Comparison of ENCODE assay signal across 6 cellular contexts in the genomic region with DNA sequence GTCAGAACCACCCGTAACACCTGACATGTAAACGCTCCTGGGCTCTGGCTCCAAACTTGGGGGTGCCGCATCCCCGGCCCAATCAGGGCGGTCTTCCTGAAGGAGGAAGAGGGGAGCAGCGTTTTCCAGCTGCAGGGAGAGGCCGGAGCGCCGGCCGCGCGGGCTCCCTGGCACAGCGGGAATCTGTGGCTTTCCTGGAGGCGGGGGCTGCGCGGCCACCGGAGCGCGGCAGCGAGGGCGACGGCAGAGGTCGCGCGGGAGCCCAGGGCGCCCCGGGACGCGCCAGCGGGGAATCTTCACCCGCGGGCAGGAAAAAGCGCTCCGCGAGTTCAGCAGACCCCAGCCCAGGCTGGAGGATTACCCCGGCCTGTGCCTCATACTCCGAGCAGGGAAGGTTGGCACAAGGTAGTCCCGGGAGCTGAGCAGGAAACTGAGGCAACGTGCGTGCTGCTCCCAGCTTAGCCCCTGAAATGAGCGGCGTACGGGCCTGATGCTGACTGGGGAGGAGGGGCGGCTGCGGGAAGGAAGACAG. TPM values are rescaled to one million over a fixed set of nuclear protein-coding genes. Genes with fewer than 3 reads are reported as not detected.
DNase-seq lines count a peak whose midpoint lies in the region; ATAC-seq and TF ChIP-seq lines count a peak whose summit lies in the region.

No MANE protein-coding gene starts in this region.

- intact Hi-C loops in sigmoid colon (cut with DNase I) = loop anchor here (2.0 kb wide), 3 partner anchors 38 to 94 kb away; a partner anchor contains a TSS
- intact Hi-C loops in sciatic nerve (cut with DNase I) = loop anchor here (10.0 kb wide), 1 partner anchor 98 kb away; no protein-coding TSS in a partner anchor

- H3K27ac ChIP-seq in HUES64 (ENCODE audit: low read depth, low read length) (no peak overlapping the region), ectodermal cell (ENCODE audit: insufficient read depth, low read depth, low read length, poor library complexity, severe bottlenecking) (no peak overlapping the region), sigmoid colon (peak overlapping the region; percentile 54 to 76 (median 68))

- H3K9ac ChIP-seq in HUES64 (ENCODE audit: low read depth, low read length) = peak overlapping the region; percentile 32; the same call in 1 of the 2 replicates

- H3K36me3 ChIP-seq in HUES64 (ENCODE audit: insufficient read depth, low read length) (peaks cover 36% of the 10 kb centered on the region), ectodermal cell (ENCODE audit: control insufficient read depth, insufficient read depth, low read length) (no peaks in the 10 kb centered on the region), sigmoid colon (peaks cover 0 to 17% (median 7%) of the 10 kb centered on the region in 4 donors)

- H3K4me1 ChIP-seq in HUES64 (ENCODE audit: insufficient read depth, low read length) (peaks cover 19% of the 10 kb centered on the region), ectodermal cell (ENCODE audit: control insufficient read depth, insufficient read depth, low read length) (peaks cover 35% of the 10 kb centered on the region), sigmoid colon (peaks cover 0 to 47% (median 44%) of the 10 kb centered on the region in 4 donors)

- TF ChIP-seq EP300 in sigmoid colon (IDR thresholded peaks at IDR 0.05) = no peak

- WGBS in HUES64 = 1% methylated on average over 45 of the region's 45 CpGs
- WGBS in ectodermal cell, 2 experiments = 1% methylated on average over 45 of the region's 45 CpGs
- WGBS in sigmoid colon, 2 donors = 1% methylated on average over 45 of the region's 45 CpGs

- no peak for DNase-seq in sigmoid colon
- no peak for DNase-seq in sciatic nerve (ENCODE audit: low spot score)
- no peak for DNase-seq in activated effector memory CD4-positive, alpha-beta T cell treated with Interleukin-2 at 50 U/mL for 16 hours

- peaks cover 54% of the 10 kb centered on the region for H3K27me3 ChIP-seq in HUES64 (ENCODE audit: insufficient read depth, low read length)
- peaks cover 54% of the 10 kb centered on the region for H3K27me3 ChIP-seq in ectodermal cell (ENCODE audit: control insufficient read depth, insufficient read depth, low read length, poor library complexity, severe bottlenecking)
- H3K27me3 ChIP-seq in sigmoid colon = peaks cover 42 to 61% (median 51%) of the 10 kb centered on the region in 3 donors

- TF ChIP-seq CTCF in sigmoid colon (IDR thresholded peaks at IDR 0.05) = no peak

- H3K4me3 ChIP-seq in HUES64 (ENCODE audit: low read length) (peak overlapping the region; percentile 60), ectodermal cell (ENCODE audit: insufficient read depth, low read depth, low read length) (peak overlapping the region; percentile 34), sigmoid colon (peak overlapping the region; percentile 6 to 45 (median 42))

- ATAC-seq in GM19463 (IDR thresholded peaks at IDR 0.05; ENCODE audit: unreplicated experiment) (peak; percentile 7), sciatic nerve (no peak)

- TF ChIP-seq POLR2A in sigmoid colon (IDR thresholded peaks at IDR 0.05) = no peak

- no peaks in the 10 kb centered on the region; the same call in 1 of the 2 replicates for H3K9me3 ChIP-seq in HUES64 (ENCODE audit: insufficient read depth, low read depth, low read length)
- H3K9me3 ChIP-seq in ectodermal cell (ENCODE audit: control insufficient read depth, low read length) = no peaks in the 10 kb centered on the region
- no peaks in the 10 kb centered on the region for H3K9me3 ChIP-seq in sigmoid colon

RNA-seq across cellular contexts. Expression of a gene that starts 0.6 kb away (rescaled TPM):
- 0.25 TPM for polyA plus RNA-seq in HUES64 (2013, experiment 1 of 2)
- polyA plus RNA-seq in HUES64 (2013, experiment 2 of 2) = 0.44 TPM
- 1.3 TPM for polyA plus RNA-seq in ectodermal cell (2013, experiment 1 of 4)
- polyA plus RNA-seq in ectodermal cell (2013, experiment 2 of 4) = 2.4 TPM
- polyA plus RNA-seq in ectodermal cell (2013, experiment 3 of 4) = 1.1 TPM
- 1.9 TPM for polyA plus RNA-seq in ectodermal cell (2013, experiment 4 of 4)
- total RNA-seq in sigmoid colon = 1 to 10 TPM; 4.6 to 9.7 (median 7.6) TPM
- 10 to 100 TPM in 1 of 3 donors, 1 to 10 TPM in 2; 2.3 to 14.9 (median 3.6) TPM for polyA plus RNA-seq in sigmoid colon
- 61.0 TPM for total RNA-seq in sciatic nerve

RNA-seq across cellular contexts. Expression of a gene that starts 10.6 kb away (rescaled TPM):
- not detected for polyA plus RNA-seq in HUES64 (2013, experiment 1 of 2)
- not detected for polyA plus RNA-seq in HUES64 (2013, experiment 2 of 2)
- not detected for polyA plus RNA-seq in ectodermal cell (2013, experiment 1 of 4)
- polyA plus RNA-seq in ectodermal cell (2013, experiment 2 of 4) = not detected
- not detected for polyA plus RNA-seq in ectodermal cell (2013, experiment 3 of 4)
- polyA plus RNA-seq in ectodermal cell (2013, experiment 4 of 4) = not detected
- total RNA-seq in sigmoid colon = 1 to 10 TPM in 1 of 4 donors, under 1 TPM in 2, not detected in 1; 0.36 to 3.0 (median 0.49) TPM
- polyA plus RNA-seq in sigmoid colon = 10 to 100 TPM; 54.6 to 79.3 (median 66.9) TPM
- 2.0 TPM for total RNA-seq in sciatic nerve

RNA-seq across cellular contexts. Expression of a gene that starts 22.9 kb away (rescaled TPM):
- 8.3 TPM for polyA plus RNA-seq in HUES64 (2013, experiment 1 of 2)
- 14.9 TPM for polyA plus RNA-seq in HUES64 (2013, experiment 2 of 2)
- polyA plus RNA-seq in ectodermal cell (2013, experiment 1 of 4) = 24.9 TPM
- polyA plus RNA-seq in ectodermal cell (2013, experiment 2 of 4) = 18.2 TPM
- polyA plus RNA-seq in ectodermal cell (2013, experiment 3 of 4) = 18.8 TPM
- polyA plus RNA-seq in ectodermal cell (2013, experiment 4 of 4) = 20.1 TPM
- total RNA-seq in sigmoid colon (1 to 10 TPM in 2 of 4 donors, under 1 TPM in 1, not detected in 1; 0.95 to 1.3 (median 1.1) TPM), sciatic nerve (6.2 TPM)
- polyA plus RNA-seq in sigmoid colon = 1 to 10 TPM in 2 of 3 donors, not detected in 1; 1.8 to 7.4 TPM

RNA-seq across cellular contexts. Expression of a gene that starts 37.5 kb away (rescaled TPM):
- polyA plus RNA-seq in HUES64 (2013, experiment 1 of 2) = 11.9 TPM
- polyA plus RNA-seq in HUES64 (2013, experiment 2 of 2) = 8.8 TPM
- 25.2 TPM for polyA plus RNA-seq in ectodermal cell (2013, experiment 1 of 4)
- 20.1 TPM for polyA plus RNA-seq in ectodermal cell (2013, experiment 2 of 4)
- 17.2 TPM for polyA plus RNA-seq in ectodermal cell (2013, experiment 3 of 4)
- polyA plus RNA-seq in ectodermal cell (2013, experiment 4 of 4) = 17.0 TPM
- total RNA-seq in sigmoid colon = 10 to 100 TPM in 3 of 4 donors, 1 to 10 TPM in 1; 8.6 to 23.8 (median 16.0) TPM
- polyA plus RNA-seq in sigmoid colon = 1 to 10 TPM; 1.6 to 5.2 (median 1.8) TPM
- total RNA-seq in sciatic nerve = 22.1 TPM

Comparison
In these comparisons a context has a peak if more than half of its experiments do, and no peak if none do; other contexts are left out.
1. H3K27ac ChIP-seq: peak in sigmoid colon (4 of 4); none in HUES64 (single experiment) and ectodermal cell (single experiment).
2. Peak in every context shown above with its lines, with median percentiles within 50 percentile points of each other: H3K4me3 ChIP-seq.